In the genomic region with DNA sequence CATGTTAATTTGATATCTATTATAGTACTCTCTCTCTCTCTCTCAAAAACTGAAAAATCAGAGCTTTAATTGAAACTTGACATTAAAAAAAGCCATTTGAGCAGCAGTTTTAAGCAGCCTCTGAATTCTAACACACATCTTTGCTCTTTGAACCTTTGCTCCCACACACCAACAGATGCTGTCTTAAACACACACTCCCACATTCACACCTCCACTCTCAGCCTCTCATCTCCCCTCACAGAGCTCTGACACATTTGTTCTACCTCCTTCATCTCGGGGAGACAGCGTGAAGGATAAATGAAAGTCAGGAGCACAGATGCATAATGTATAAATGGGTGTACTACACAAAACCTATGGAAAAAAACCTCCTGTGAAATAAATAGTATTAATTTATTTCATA, we compare ENCODE assay signal across 17 cellular contexts.
A peak's percentile ranks its signal among the peaks of the same experiment; 100 is the strongest.
DNase-seq lines count a peak whose midpoint lies in the region; ATAC-seq, FAIRE-seq and TF ChIP-seq lines count a peak whose summit lies in the region.
"Had no signal": no experiment of that assay in that cellular context is flagged by ENCODE, and none has a peak within 500 bp of the region (broad histone marks: within the 10 kb centered on the region; RNA-seq: fewer than 3 reads in every experiment).

No MANE protein-coding gene starts in this region.

- H3K36me3 ChIP-seq in IMR-90 (ENCODE audit: control insufficient read depth, insufficient read depth, low read length) (no peaks in the 10 kb centered on the region), small intestine (ENCODE audit: control insufficient read depth in 2 of 2, insufficient read depth in 2 of 2, low read length in 2 of 2) (no peaks in the 10 kb centered on the region), colonic mucosa (no peaks in the 10 kb centered on the region)
- H3K36me3 ChIP-seq: BE2C, HAP-1, SJCRH30 had no signal

- H3K36me3 Mint-ChIP-seq in activated naive CD4-positive, alpha-beta T cell treated with anti-CD3 and anti-CD28 coated beads, Interleukin-2, amount 50 U/mL, for 24 hours, result no peaks in the 10 kb centered on the region

- H2AK5ac ChIP-seq in IMR-90 (ENCODE audit: low read depth, low read length), result no peak overlapping the region

- BruUV-seq in IMR-90 (replicated peaks; lab: Mats Ljungman, UMichigan), result no TSS peak

- H3K4me3 ChIP-seq in IMR-90 (ENCODE audit: insufficient read depth, low read depth, low read length) (no peak overlapping the region), small intestine (ENCODE audit: low read depth in 1 of 2, low read length in 2 of 2) (no peak overlapping the region), colonic mucosa (no peak overlapping the region)
- H3K4me3 ChIP-seq: HAP-1, K562, PC-9, SJCRH30 had no signal

- no peak overlapping the region for H3K23ac ChIP-seq in IMR-90 (ENCODE audit: low read depth, low read length)

- no peak overlapping the region for H3K4ac ChIP-seq in IMR-90 (ENCODE audit: low read depth, low read length)

- H3K14ac ChIP-seq in IMR-90 (replicated peaks; ENCODE audit: low read depth, low read length), result peak overlapping the region; percentile 67; the same call in 1 of the 2 replicates

- intact Hi-C loops in IMR-90 (cut with micrococcal nuclease) (loop anchor here (5.0 kb wide), 1 partner anchor 52 kb away; no protein-coding TSS in a partner anchor), colonic mucosa (cut with DNase I) (no loop called here)

- H4K20me1 ChIP-seq in IMR-90 (ENCODE audit: insufficient read depth, low read length), result no peaks in the 10 kb centered on the region

- POLR2A ChIA-PET in IMR-90 (lab: Charles Lee; ENCODE audit: unreplicated experiment), result no interaction called here

- dilution Hi-C loops in IMR-90 (cut with HindIII; ENCODE audit: low sequenced_read_pairs, unreplicated experiment), result no loop called here

- TF ChIP-seq RAD21 in IMR-90 (IDR thresholded peaks at IDR 0.05; ENCODE audit: low read length), result no peak

- no CpG with 5 or more reads among the region's 2 CpGs for WGBS in IMR-90 (ENCODE audit: extremely low coverage in 2 of 2, insufficient read length in 1 of 2), 2 experiments
- WGBS in small intestine, 3 donors, result 23 to 49% (median 27%) methylated on average over 2 of the region's 2 CpGs

- H3K4me1 ChIP-seq in IMR-90 (ENCODE audit: control insufficient read depth, insufficient read depth, low read length) (peaks cover 2% of the 10 kb centered on the region; the same call in 1 of the 2 replicates), small intestine (ENCODE audit: control insufficient read depth in 2 of 2, insufficient read depth in 1 of 2, low read depth in 1 of 2, low read length in 1 of 2) (no peaks in the 10 kb centered on the region), colonic mucosa (no peaks in the 10 kb centered on the region)
- H3K4me1 ChIP-seq: BE2C, HAP-1 had no signal

- H3K9ac ChIP-seq in IMR-90 (ENCODE audit: low read depth, low read length) (no peak overlapping the region), colonic mucosa (ENCODE audit: low read depth in 2 of 2, low read length in 2 of 2) (no peak overlapping the region)

- H4K8ac ChIP-seq in IMR-90 (ENCODE audit: low read depth in 2 of 2, low read length in 2 of 2), result no peak overlapping the region

- H3K27ac ChIP-seq in IMR-90 (ENCODE audit: insufficient read depth, low read length), result no peak overlapping the region
- H3K27ac ChIP-seq in small intestine (ENCODE audit: low read depth in 1 of 2, low read length in 1 of 2), result no peak overlapping the region
- no peak overlapping the region for H3K27ac ChIP-seq in colonic mucosa
- H3K27ac ChIP-seq: PC-9, SJCRH30 had no signal

- H3K9me3 ChIP-seq in IMR-90 (ENCODE audit: control insufficient read depth, insufficient read depth, low read length) (peaks cover 6% of the 10 kb centered on the region), small intestine (ENCODE audit: control insufficient read depth, low read depth) (no peaks in the 10 kb centered on the region), colonic mucosa (no peaks in the 10 kb centered on the region)
- H3K9me3 ChIP-seq: BE2C, HAP-1 had no signal

- ATAC-seq in IMR-90 (ENCODE audit: low read depth), result no peak
- ATAC-seq: K562 had no signal

- H2AFZ ChIP-seq in IMR-90 (replicated peaks; ENCODE audit: low read length, poor library complexity), result no peak overlapping the region
- H2AFZ ChIP-seq: PC-9 had no signal

- H3K56ac ChIP-seq in IMR-90 (ENCODE audit: extremely low read depth, insufficient read depth, low read length), result no peak overlapping the region

- no peak overlapping the region for H2AK9ac ChIP-seq in IMR-90 (replicated peaks; ENCODE audit: low read depth, low read length, poor library complexity)

- no peak overlapping the region for H3K18ac ChIP-seq in IMR-90 (ENCODE audit: low read depth, low read length)

- no peaks in the 10 kb centered on the region for H3K27me3 Mint-ChIP-seq in activated naive CD4-positive, alpha-beta T cell treated with anti-CD3 and anti-CD28 coated beads, Interleukin-2, amount 50 U/mL, for 24 hours
- H3K27me3 Mint-ChIP-seq: CD4-positive, alpha-beta T cell had no signal

- no peak overlapping the region for H3K4me2 ChIP-seq in IMR-90 (ENCODE audit: low read depth, low read length)
- H3K4me2 ChIP-seq: PC-9 had no signal

- no peak for DNase-seq in activated naive CD4-positive, alpha-beta T cell (lab: John Stamatoyannopoulos, UW)
- DNase-seq in IMR-90 (no peak), amniotic epithelial cell (ENCODE audit: low read depth) (peak; percentile 15), small intestine (peak; percentile 10), AG08396 (ENCODE audit: low spot score) (no peak), colonic mucosa (no peak)
- DNase-seq: BE2C; CD4-positive, alpha-beta T cell; DMS79; NCI-H2029 treated with DMSO at 0.1 percent for 48 hours; NCI-H2227 treated with DMSO at 0.1 percent for 48 hours; NCI-H524; PC-9; SJCRH30 had no signal

- no peak overlapping the region for H2BK15ac ChIP-seq in IMR-90 (ENCODE audit: low read depth, low read length)

- H3K27ac Mint-ChIP-seq in activated naive CD4-positive, alpha-beta T cell treated with anti-CD3 and anti-CD28 coated beads, Interleukin-2, amount 50 U/mL, for 24 hours, result peak overlapping the region; percentile 74
- H3K27ac Mint-ChIP-seq: CD4-positive, alpha-beta T cell had no signal

- in situ Hi-C loops in IMR-90 (cut with MboI; ENCODE audit: low sequenced_read_pairs), result no loop called here

- TF ChIP-seq POLR2A in IMR-90 (IDR thresholded peaks at IDR 0.05; ENCODE audit: low read depth, low read length), result no peak

- no peak for FAIRE-seq in small intestine (lab: Jason Lieb, UNC)
- FAIRE-seq: K562 had no signal

- H4K5ac ChIP-seq in IMR-90 (ENCODE audit: low read depth, low read length), result no peak overlapping the region

- CTCF ChIA-PET in IMR-90 (lab: Yijun Ruan, JAX), result no interaction called here

- H2BK5ac ChIP-seq in IMR-90 (ENCODE audit: low read depth, low read length, poor library complexity, severe bottlenecking), result no peak overlapping the region

- H3K79me1 ChIP-seq in IMR-90 (ENCODE audit: low read depth in 1 of 2, low read length in 2 of 2), result no peaks in the 10 kb centered on the region

- no peak overlapping the region for H2BK120ac ChIP-seq in IMR-90 (ENCODE audit: low read depth, low read length)

- TF ChIP-seq CTCF in IMR-90 (conservative IDR thresholded peaks at IDR 0.05; ENCODE audit: low read depth, low read length), result no peak
- no peak for TF ChIP-seq CTCF in colonic mucosa (IDR thresholded peaks at IDR 0.05)

- H3K4me3 Mint-ChIP-seq in activated naive CD4-positive, alpha-beta T cell treated with anti-CD3 and anti-CD28 coated beads, Interleukin-2, amount 50 U/mL, for 24 hours, result peak overlapping the region; percentile 35
- H3K4me3 Mint-ChIP-seq: CD4-positive, alpha-beta T cell had no signal

- no peak overlapping the region for H2BK20ac ChIP-seq in IMR-90 (ENCODE audit: low read depth, low read length)

- no peak overlapping the region for H4K91ac ChIP-seq in IMR-90 (ENCODE audit: insufficient read depth, low read depth, low read length)

- H3K9me1 ChIP-seq in IMR-90 (ENCODE audit: insufficient read depth, low read length), result no peaks in the 10 kb centered on the region

- peaks cover 40% of the 10 kb centered on the region for H3K4me1 Mint-ChIP-seq in activated naive CD4-positive, alpha-beta T cell treated with anti-CD3 and anti-CD28 coated beads, Interleukin-2, amount 50 U/mL, for 24 hours

- H3K27me3 ChIP-seq in IMR-90 (ENCODE audit: control insufficient read depth, insufficient read depth, low read length) (peaks cover 3% of the 10 kb centered on the region), small intestine (ENCODE audit: control insufficient read depth in 2 of 2, insufficient read depth in 2 of 2, low read length in 2 of 2) (no peaks in the 10 kb centered on the region), colonic mucosa (no peaks in the 10 kb centered on the region)
- H3K27me3 ChIP-seq: BE2C, SJCRH30 had no signal

- peaks cover 5% of the 10 kb centered on the region for H3K9me3 Mint-ChIP-seq in activated naive CD4-positive, alpha-beta T cell treated with anti-CD3 and anti-CD28 coated beads, Interleukin-2, amount 50 U/mL, for 24 hours
- H3K9me3 Mint-ChIP-seq: CD4-positive, alpha-beta T cell had no signal

TF ChIP-seq in IMR-90, 13 proteins besides CTCF, POLR2A, EP300 and RAD21 (continues in another document):
- TF ChIP-seq CEBPB (IDR thresholded peaks at IDR 0.05; ENCODE audit: low read depth, low read length) (no peak), SMC3 (IDR thresholded peaks at IDR 0.05; ENCODE audit: low read depth, low read length) (no peak), RCOR1 (IDR thresholded peaks at IDR 0.05; ENCODE audit: insufficient replicate concordance, low read length) (no peak), MXI1 (IDR thresholded peaks at IDR 0.05; ENCODE audit: borderline replicate concordance, low read depth, low read length) (no peak), MAFK (IDR thresholded peaks at IDR 0.05; ENCODE audit: low read depth, low read length) (no peak), ELK1 (IDR thresholded peaks at IDR 0.05; ENCODE audit: borderline replicate concordance, low read depth, low read length) (no peak), CHD1 (IDR thresholded peaks at IDR 0.05; ENCODE audit: low read depth, low read length) (no peak)
- TF ChIP-seq, protein P1, sequence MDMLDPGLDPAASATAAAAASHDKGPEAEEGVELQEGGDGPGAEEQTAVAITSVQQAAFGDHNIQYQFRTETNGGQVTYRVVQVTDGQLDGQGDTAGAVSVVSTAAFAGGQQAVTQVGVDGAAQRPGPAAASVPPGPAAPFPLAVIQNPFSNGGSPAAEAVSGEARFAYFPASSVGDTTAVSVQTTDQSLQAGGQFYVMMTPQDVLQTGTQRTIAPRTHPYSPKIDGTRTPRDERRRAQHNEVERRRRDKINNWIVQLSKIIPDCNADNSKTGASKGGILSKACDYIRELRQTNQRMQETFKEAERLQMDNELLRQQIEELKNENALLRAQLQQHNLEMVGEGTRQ (IDR thresholded peaks at IDR 0.05; ENCODE audit: low read depth, low read length), result no peak

Comparison
In these comparisons a context has a peak if more than half of its experiments do, and no peak if none do; other contexts are left out.
1. DNase-seq: peak in amniotic epithelial cell (single experiment) and small intestine (single experiment); none in activated naive CD4-positive, alpha-beta T cell (0 of 4), IMR-90 (single experiment), AG08396 (single experiment) and colonic mucosa (single experiment).